ENCODE assay signal across 7 cellular contexts in genomic region chr10:24722131-24722675, GRCh38. TPM values are rescaled to one million over a fixed set of nuclear protein-coding genes. Genes with fewer than 3 reads are reported as not detected.
A peak's percentile ranks its signal among the peaks of the same experiment; 100 is the strongest.
DNase-seq lines count a peak whose midpoint lies in the region; ATAC-seq, FAIRE-seq and TF ChIP-seq lines count a peak whose summit lies in the region.

No MANE protein-coding gene starts in this region.

- ATAC-seq in GM19035 (IDR thresholded peaks at IDR 0.05; ENCODE audit: unreplicated experiment), result peak; percentile 3
- no peak for ATAC-seq in central memory CD8-positive, alpha-beta T cell (replicated peaks; ENCODE audit: extremely low read depth, poor library complexity, severe bottlenecking)
- peak in 1 of 2 donors; percentile 21 for ATAC-seq in naive thymus-derived CD8-positive, alpha-beta T cell
- ATAC-seq in left colon, result no peak

- peaks cover 10% of the 10 kb centered on the region for H3K36me3 Mint-ChIP-seq in central memory CD8-positive, alpha-beta T cell (ENCODE audit: insufficient read depth)
- no peaks in the 10 kb centered on the region for H3K36me3 Mint-ChIP-seq in naive thymus-derived CD8-positive, alpha-beta T cell

- no peak for DNase-seq in central memory CD8-positive, alpha-beta T cell (ENCODE audit: low spot score in 2 of 2)
- DNase-seq in naive thymus-derived CD8-positive, alpha-beta T cell, result peak in 1 of 10 donors; percentile 45
- DNase-seq in D721Med (ENCODE audit: insufficient read length, low spot score), result no peak
- no peak for DNase-seq in NCI-H2171 treated with DMSO at 0.1 percent for 48 hours (lab: John Stamatoyannopoulos, UW)
- DNase-seq in left colon, result no peak

- H3K36me3 ChIP-seq in KOPT-K1 (ENCODE audit: insufficient read depth, low read length), result peaks cover 27% of the 10 kb centered on the region

- POLR2A ChIA-PET in naive thymus-derived CD8-positive, alpha-beta T cell (lab: Charles Lee), result interaction anchor here (0.6 to 3.5 kb wide), 6 partner anchors 16 to 294 kb away, joined by 3 to 30 read pairs (median 6); partner anchors contain the start of genes ENKUR, PRTFDC1 and THNSL1

- H3K9me3 Mint-ChIP-seq in central memory CD8-positive, alpha-beta T cell, result no peaks in the 10 kb centered on the region
- no peaks in the 10 kb centered on the region for H3K9me3 Mint-ChIP-seq in naive thymus-derived CD8-positive, alpha-beta T cell

- H3K27me3 Mint-ChIP-seq in central memory CD8-positive, alpha-beta T cell, result no peaks in the 10 kb centered on the region
- H3K27me3 Mint-ChIP-seq in naive thymus-derived CD8-positive, alpha-beta T cell, result no peaks in the 10 kb centered on the region

- H3K4me1 Mint-ChIP-seq in central memory CD8-positive, alpha-beta T cell, result peaks cover 20% of the 10 kb centered on the region
- H3K4me1 Mint-ChIP-seq in naive thymus-derived CD8-positive, alpha-beta T cell, result peaks cover 5 to 28% (median 17%) of the 10 kb centered on the region in 4 donors

- no peak for FAIRE-seq in D721Med (lab: Jason Lieb, UNC)

- TF ChIP-seq CTCF in D721Med (IDR thresholded peaks at IDR 0.05; ENCODE audit: insufficient read depth, missing control alignments), result no peak

- peak overlapping the region; percentile 90 for H3K27ac ChIP-seq in KOPT-K1 (ENCODE audit: low read depth, low read length, poor library complexity, severe bottlenecking)

- intact Hi-C loops in left colon (cut with DNase I, micrococcal nuclease), result loop anchor here in 1 of 2 donors (10.0 kb wide), 1 partner anchor 233 kb away; the partner anchor contains the start of gene PRTFDC1

- H3K4me3 Mint-ChIP-seq in central memory CD8-positive, alpha-beta T cell, result peak overlapping the region; percentile 89
- H3K4me3 Mint-ChIP-seq in naive thymus-derived CD8-positive, alpha-beta T cell, result peak overlapping the region; percentile 81 to 98 (median 90)

- H3K9me3 ChIP-seq in KOPT-K1 (ENCODE audit: insufficient read depth, low read length, poor library complexity, severe bottlenecking), result no peaks in the 10 kb centered on the region

- no peak overlapping the region for H3K27ac Mint-ChIP-seq in central memory CD8-positive, alpha-beta T cell (ENCODE audit: low read depth)
- H3K27ac Mint-ChIP-seq in naive thymus-derived CD8-positive, alpha-beta T cell, result peak overlapping the region in 9 of 10 donors; percentile 67 to 97 (median 88)

RNA-seq across cellular contexts. Expression of gene ARHGAP21, which starts 1.5 kb away (rescaled TPM):
- total RNA-seq in naive thymus-derived CD8-positive, alpha-beta T cell, result 10 to 100 TPM; 47.1 to 49.6 TPM
- 1 to 10 TPM; 1.7 to 7.0 (median 5.0) TPM for polyA plus RNA-seq in naive thymus-derived CD8-positive, alpha-beta T cell
- total RNA-seq in left colon, result 100 to 1,000 TPM; 101 to 102 TPM
